26 cellular contexts compared by ENCODE assay signal in the genomic region with DNA sequence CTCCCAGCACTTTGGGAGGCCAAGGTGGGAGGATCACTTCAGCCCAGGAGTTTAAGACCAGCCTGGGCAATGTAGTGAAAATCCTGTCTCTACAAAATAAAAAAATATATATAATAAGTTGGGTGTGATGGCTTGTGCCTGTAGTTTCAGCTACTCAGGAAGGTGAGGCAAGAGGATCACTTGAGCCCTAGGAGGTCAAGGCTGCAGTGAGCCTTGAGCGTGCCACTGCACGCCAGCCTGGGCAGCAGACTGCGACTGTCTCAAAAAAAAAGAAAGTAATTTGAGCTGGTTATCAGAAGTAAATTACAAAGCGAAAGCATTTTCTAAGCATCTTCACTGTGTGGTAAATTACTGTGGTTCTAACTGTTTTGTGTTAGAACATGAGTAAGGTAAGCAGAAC.
"Had no signal": no experiment of that assay in that cellular context is flagged by ENCODE, and none has a peak within 500 bp of the region (broad histone marks: within the 10 kb centered on the region; RNA-seq: fewer than 3 reads in every experiment).

No MANE protein-coding gene starts in this region.

- H3K36me3 ChIP-seq: uterus had no signal

- H3K4me1 ChIP-seq: gastrocnemius medialis, left ventricle myocardium inferior, uterus had no signal

- H3K9me3 ChIP-seq: gastrocnemius medialis, left ventricle myocardium inferior, uterus had no signal

- DNase-seq: activated CD4-positive, alpha-beta T cell treated with anti-CD3 and anti-CD28 coated beads for 1 hour; activated CD4-positive, alpha-beta T cell treated with anti-CD3 and anti-CD28 coated beads, Interleukin-2, amount 50 U/mL, for 1 hour; activated CD8-positive, alpha-beta memory T cell treated with anti-CD3 and anti-CD28 coated beads, Interleukin-2, amount 10 ng/mL, durations not matched to agents 7 days and 5 days; activated CD8-positive, alpha-beta T cell treated with anti-CD3 and anti-CD28 coated beads, Interleukin-2, amount 10 ng/mL, durations not matched to agents 7 days and 5 days; activated naive CD8-positive, alpha-beta T cell treated with anti-CD3 and anti-CD28 coated beads, Interleukin-2, amount 50 U/mL, for 24 hours; activated T-cell treated with anti-CD3 and anti-CD28 coated beads, Interleukin-2, amount 50 U/mL, for 48 hours; amygdala; dermis blood vessel endothelial cell; effector CD4-positive, alpha-beta T cell; gastrocnemius medialis; glutamatergic neuron; left ventricle myocardium inferior; stimulated activated CD4-positive, alpha-beta T cell treated with anti-CD3 and anti-CD28 coated beads, Interleukin-1b, Interleukin-23, amount 100 ng/mL, for 48 hours; stimulated activated CD4-positive, alpha-beta T cell treated with anti-CD3 and anti-CD28 coated beads, Interleukin-4, amount 100 ng/mL, for 4 hours; stimulated activated CD8-positive, alpha-beta memory T cell treated with anti-CD3 and anti-CD28 coated beads, Interleukin-4, amount 100 ng/mL, for 48 hours; stimulated activated naive CD8-positive, alpha-beta T cell treated with anti-CD3 and anti-CD28 coated beads, Interleukin-15, amount 100 ng/mL, for 72 hours; substantia nigra; T1000; uterus had no signal

- H3K27me3 ChIP-seq: gastrocnemius medialis, uterus had no signal

- H3K27ac ChIP-seq: gastrocnemius medialis, left ventricle myocardium inferior, skin epidermis, uterus had no signal

- FAIRE-seq: colon, islet of Langerhans had no signal

- H3K4me3 ChIP-seq: gastrocnemius medialis, left ventricle myocardium inferior, lung, skin epidermis, uterus had no signal

- ATAC-seq: activated CD8-positive, alpha-beta memory T cell treated with anti-CD3 and anti-CD28 coated beads, Interleukin-2, amount 10 ng/mL, durations not matched to agents 7 days and 5 days; activated CD8-positive, alpha-beta T cell treated with anti-CD3 and anti-CD28 coated beads, Interleukin-2, amount 10 ng/mL, durations not matched to agents 7 days and 5 days; activated naive CD8-positive, alpha-beta T cell treated with anti-CD3 and anti-CD28 coated beads, Interleukin-2, amount 50 U/mL, for 24 hours; gastrocnemius medialis; sciatic nerve; stimulated activated memory B cell treated with anti-CD40 and anti-IgM and Interleukin-4, amounts not matched to agents 10 μg/mL and 1 μg/mL and 100 μg/mL, for 72 hours; stimulated activated naive CD8-positive, alpha-beta T cell treated with anti-CD3 and anti-CD28 coated beads, Interleukin-15, amount 100 ng/mL, for 72 hours; WTC11 had no signal
